10 cellular contexts compared by ENCODE assay signal in genomic region chr3:100634493-100635272, GRCh38. TPM values are rescaled to one million over a fixed set of nuclear protein-coding genes. Genes with fewer than 3 reads are reported as not detected.
DNase-seq lines count a peak whose midpoint lies in the region; ATAC-seq lines count a peak whose summit lies in the region.
"Had no signal": no experiment of that assay in that cellular context is flagged by ENCODE, and none has a peak within 500 bp of the region (broad histone marks: within the 10 kb centered on the region; RNA-seq: fewer than 3 reads in every experiment).

No MANE protein-coding gene starts in this region.

- peak; percentile 73 for ATAC-seq in activated CD8-positive, alpha-beta T cell treated with anti-CD3 and anti-CD28 coated beads, Interleukin-2, amount 10 ng/mL, durations not matched to agents 7 days and 5 days

- no peaks in the 10 kb centered on the region for H3K36me3 ChIP-seq in Karpas-422 (ENCODE audit: insufficient read depth, low read length)
- H3K36me3 ChIP-seq: upper lobe of left lung had no signal

- no peak overlapping the region for H3K4me2 ChIP-seq in Karpas-422 (ENCODE audit: low read depth, low read length, poor library complexity, severe bottlenecking)

- no peaks in the 10 kb centered on the region for H3K9me3 ChIP-seq in Karpas-422 (ENCODE audit: low read length)
- H3K9me3 ChIP-seq: upper lobe of left lung had no signal

- H3K4me3 Mint-ChIP-seq in activated CD8-positive, alpha-beta T cell treated with anti-CD3 and anti-CD28 coated beads, Interleukin-2, amount 10 ng/mL, durations not matched to agents 7 days and 5 days: peak overlapping the region; percentile 5

- H3K27me3 Mint-ChIP-seq in activated CD8-positive, alpha-beta T cell treated with anti-CD3 and anti-CD28 coated beads, Interleukin-2, amount 10 ng/mL, durations not matched to agents 7 days and 5 days (ENCODE audit: low read depth): peaks cover 3% of the 10 kb centered on the region

- no peak overlapping the region for H3K4me3 ChIP-seq in Karpas-422 (ENCODE audit: low read length)
- H3K4me3 ChIP-seq: upper lobe of left lung had no signal

- H3K27ac ChIP-seq in Karpas-422 (ENCODE audit: low read length): no peak overlapping the region
- H3K27ac ChIP-seq: upper lobe of left lung had no signal

- H3K27me3 ChIP-seq in Karpas-422 (ENCODE audit: low read length): no peaks in the 10 kb centered on the region
- H3K27me3 ChIP-seq: upper lobe of left lung had no signal

- peaks cover 17% of the 10 kb centered on the region for H3K4me1 Mint-ChIP-seq in activated CD8-positive, alpha-beta T cell treated with anti-CD3 and anti-CD28 coated beads, Interleukin-2, amount 10 ng/mL, durations not matched to agents 7 days and 5 days (ENCODE audit: low read depth)

- CTCF ChIA-PET in activated CD8-positive, alpha-beta T cell treated with anti-CD3 and anti-CD28 coated beads, Interleukin-2, amount 10 ng/mL, durations not matched to agents 7 days and 5 days (lab: Charles Lee): interaction anchor here (0.7 to 5.3 kb wide), 26 partner anchors 9 to 318 kb away, joined by 3 to 48 read pairs (median 5); partner anchors contain the start of genes LNP1, TFG and TOMM70

- H4K20me1 ChIP-seq in Karpas-422 (ENCODE audit: insufficient read depth, low read depth, low read length): no peaks in the 10 kb centered on the region

- no peaks in the 10 kb centered on the region for H3K79me2 ChIP-seq in Karpas-422 (ENCODE audit: low read length)

- H3K9ac ChIP-seq in Karpas-422 (ENCODE audit: low read length): no peak overlapping the region

- no peaks in the 10 kb centered on the region for H3K9me3 Mint-ChIP-seq in activated CD8-positive, alpha-beta T cell treated with anti-CD3 and anti-CD28 coated beads, Interleukin-2, amount 10 ng/mL, durations not matched to agents 7 days and 5 days (ENCODE audit: insufficient read depth)

- H2AFZ ChIP-seq in Karpas-422 (ENCODE audit: low read length): no peak overlapping the region

- no peaks in the 10 kb centered on the region for H3K4me1 ChIP-seq in Karpas-422 (ENCODE audit: low read length)
- H3K4me1 ChIP-seq: upper lobe of left lung had no signal

- peak overlapping the region; percentile 44 for H3K27ac Mint-ChIP-seq in activated CD8-positive, alpha-beta T cell treated with anti-CD3 and anti-CD28 coated beads, Interleukin-2, amount 10 ng/mL, durations not matched to agents 7 days and 5 days

- peak in 2 of 3 experiments; percentile 30 to 52 for DNase-seq in NCI-H1417 (lab: John Stamatoyannopoulos, UW)
- DNase-seq in NCI-H1417 treated with DMSO at 0.1 percent for 48 hours (lab: John Stamatoyannopoulos, UW): no peak
- peak; percentile 66 for DNase-seq in Karpas-422
- DNase-seq in activated CD8-positive, alpha-beta T cell treated with anti-CD3 and anti-CD28 coated beads, Interleukin-2, amount 10 ng/mL, durations not matched to agents 7 days and 5 days: peak; percentile 69
- DNase-seq in kidney tubule cell (ENCODE audit: low spot score): peak; percentile 43
- DNase-seq in germinal center (ENCODE audit: low spot score): no peak
- DNase-seq in effector CD8-positive, alpha-beta T cell (lab: John Stamatoyannopoulos, UW): no peak
- no peak for DNase-seq in anterior cingulate cortex (lab: John Stamatoyannopoulos, UW)
- DNase-seq: upper lobe of left lung had no signal

- POLR2A ChIA-PET in activated CD8-positive, alpha-beta T cell treated with anti-CD3 and anti-CD28 coated beads, Interleukin-2, amount 10 ng/mL, durations not matched to agents 7 days and 5 days (lab: Charles Lee): interaction anchor here (0.5 to 1.4 kb wide), 6 partner anchors 16 to 212 kb away, joined by 3 to 5 read pairs (median 4); partner anchors contain the start of gene TFG

- no peaks in the 10 kb centered on the region for H3K9me2 ChIP-seq in Karpas-422 (replicated peaks; ENCODE audit: insufficient read depth, low read length)

- H3K36me3 Mint-ChIP-seq in activated CD8-positive, alpha-beta T cell treated with anti-CD3 and anti-CD28 coated beads, Interleukin-2, amount 10 ng/mL, durations not matched to agents 7 days and 5 days (ENCODE audit: low read depth): peaks cover 31% of the 10 kb centered on the region

RNA-seq across cellular contexts. Expression of gene ADGRG7, which starts 25.3 kb away (rescaled TPM):
- not detected in 2 replicates for total RNA-seq in Karpas-422 (2014; rRNA removed; shearing (Covaris generic); ENCODE audit: low replicate concordance)
- 10 to 100 TPM; 26.5 to 27.0 TPM for total RNA-seq in activated CD8-positive, alpha-beta T cell treated with anti-CD3 and anti-CD28 coated beads, Interleukin-2, amount 10 ng/mL, durations not matched to agents 7 days and 5 days
- total RNA-seq: kidney epithelial cell, upper lobe of left lung had no signal

Comparison
In these comparisons a context has a peak if more than half of its experiments do, and no peak if none do; other contexts are left out.
1. DNase-seq: peak in NCI-H1417 (2 of 3), Karpas-422 (single experiment), activated CD8-positive, alpha-beta T cell treated with anti-CD3 and anti-CD28 coated beads, Interleukin-2, amount 10 ng/mL, durations not matched to agents 7 days and 5 days (single experiment) and kidney tubule cell (single experiment); none in NCI-H1417 treated with DMSO at 0.1 percent for 48 hours (single experiment), germinal center (single experiment), effector CD8-positive, alpha-beta T cell (single experiment) and anterior cingulate cortex (0 of 58).
2. RNA of gene ADGRG7, which starts 25.3 kb away (total RNA-seq): 26.5 to 27.0 TPM in activated CD8-positive, alpha-beta T cell treated with anti-CD3 and anti-CD28 coated beads, Interleukin-2, amount 10 ng/mL, durations not matched to agents 7 days and 5 days; not detected in Karpas-422; every median in the first group is over 10 times any median in the second.